ENCODE assay signal across 19 cellular contexts in genomic region chr2:38981061-38981669, GRCh38.
DNase-seq lines count a peak whose midpoint lies in the region; TF ChIP-seq lines count a peak whose summit lies in the region.
"Had no signal": no experiment of that assay in that cellular context is flagged by ENCODE, and none has a peak within 500 bp of the region (broad histone marks: within the 10 kb centered on the region; RNA-seq: fewer than 3 reads in every experiment).

No MANE protein-coding gene starts in this region.

- peak overlapping the region; percentile 26 for H3K27ac Mint-ChIP-seq in activated naive CD4-positive, alpha-beta T cell treated with anti-CD3 and anti-CD28 coated beads, Interleukin-2, amount 50 U/mL, for 24 hours
- H3K27ac Mint-ChIP-seq in MCF 10A (ENCODE audit: low read depth, unreplicated experiment): no peak overlapping the region
- H3K27ac Mint-ChIP-seq: CD14-positive monocyte; CD4-positive, alpha-beta T cell had no signal

- peaks cover 16% of the 10 kb centered on the region for H3K36me3 Mint-ChIP-seq in activated naive CD4-positive, alpha-beta T cell treated with anti-CD3 and anti-CD28 coated beads, Interleukin-2, amount 50 U/mL, for 24 hours
- H3K36me3 Mint-ChIP-seq in MCF 10A (ENCODE audit: insufficient read depth, unreplicated experiment): peaks cover 30% of the 10 kb centered on the region

- no peaks in the 10 kb centered on the region for H3K4me1 Mint-ChIP-seq in activated naive CD4-positive, alpha-beta T cell treated with anti-CD3 and anti-CD28 coated beads, Interleukin-2, amount 50 U/mL, for 24 hours
- no peaks in the 10 kb centered on the region for H3K4me1 Mint-ChIP-seq in MCF 10A (ENCODE audit: insufficient read depth, unreplicated experiment)
- H3K4me1 Mint-ChIP-seq: CD8-positive, alpha-beta memory T cell had no signal

- DNase-seq in activated naive CD4-positive, alpha-beta T cell treated with Interleukin-2 at 50 U/mL for 16 hours: no peak
- DNase-seq in HEK293T (ENCODE audit: extremely low spot score) (no peak), OCI-M1 (lab: John Stamatoyannopoulos, UW) (peak; percentile 21), putamen (ENCODE audit: low spot score) (peak; percentile 18), anterior cingulate cortex (lab: John Stamatoyannopoulos, UW) (no peak), MCF 10A (ENCODE audit: unreplicated experiment) (no peak)
- DNase-seq: 8988T; ACHN; AML-193; BE2C; CD4-positive, alpha-beta T cell; CD8-positive, alpha-beta memory T cell; DMS 273 treated with DMSO at 0.1 percent for 48 hours; DMS79; EL; GDM1; GOT3 had no signal

- no TSS peak for BruUV-seq in MCF 10A (replicated peaks; lab: Mats Ljungman, UMichigan)

- intact Hi-C loops in MCF 10A (cut with micrococcal nuclease): no loop called here

- no peaks in the 10 kb centered on the region for H3K27me3 Mint-ChIP-seq in activated naive CD4-positive, alpha-beta T cell treated with anti-CD3 and anti-CD28 coated beads, Interleukin-2, amount 50 U/mL, for 24 hours
- no peaks in the 10 kb centered on the region for H3K27me3 Mint-ChIP-seq in MCF 10A (ENCODE audit: insufficient read depth, unreplicated experiment)
- H3K27me3 Mint-ChIP-seq: CD4-positive, alpha-beta T cell; CD8-positive, alpha-beta memory T cell had no signal

- CTCF ChIA-PET in HEK293T (lab: Yijun Ruan, JAX): no interaction called here
- CTCF ChIA-PET in MCF 10A (lab: Yijun Ruan, JAX): interaction anchor here (1.0 to 1.7 kb wide), 2 partner anchors 34 to 35 kb away, joined by 4 to 5 read pairs; no protein-coding TSS in a partner anchor

- TF ChIP-seq CTCF in MCF 10A (IDR thresholded peaks at IDR 0.05; ENCODE audit: unreplicated experiment): no peak

- POLR2A ChIA-PET in HEK293T (lab: Yijun Ruan, JAX) (no interaction called here), MCF 10A (lab: Yijun Ruan, JAX) (no interaction called here)

- no peak overlapping the region for H3K4me3 Mint-ChIP-seq in activated naive CD4-positive, alpha-beta T cell treated with anti-CD3 and anti-CD28 coated beads, Interleukin-2, amount 50 U/mL, for 24 hours
- H3K4me3 Mint-ChIP-seq in MCF 10A (ENCODE audit: unreplicated experiment): no peak overlapping the region
- H3K4me3 Mint-ChIP-seq: CD14-positive monocyte; CD4-positive, alpha-beta T cell; CD8-positive, alpha-beta memory T cell had no signal

- no peaks in the 10 kb centered on the region for H3K9me3 Mint-ChIP-seq in activated naive CD4-positive, alpha-beta T cell treated with anti-CD3 and anti-CD28 coated beads, Interleukin-2, amount 50 U/mL, for 24 hours
- no peaks in the 10 kb centered on the region for H3K9me3 Mint-ChIP-seq in MCF 10A (ENCODE audit: unreplicated experiment)
- H3K9me3 Mint-ChIP-seq: CD14-positive monocyte; CD4-positive, alpha-beta T cell; CD8-positive, alpha-beta memory T cell had no signal

TF ChIP-seq in HEK293T, 16 proteins besides CTCF, POLR2A, EP300 and RAD21:
- TF ChIP-seq ELF4 (IDR thresholded peaks at IDR 0.05): no peak
- no peak for TF ChIP-seq HDGF (IDR thresholded peaks at IDR 0.05; ENCODE audit: borderline replicate concordance)
- no peak for TF ChIP-seq FOXK2 (IDR thresholded peaks at IDR 0.05)
- peak; percentile 82 for TF ChIP-seq PKNOX1 (IDR thresholded peaks at IDR 0.05)
- TF ChIP-seq SUZ12 (IDR thresholded peaks at IDR 0.05): no peak

Comparison
In these comparisons a context has a peak if more than half of its experiments do, and no peak if none do; other contexts are left out.
1. DNase-seq: peak in OCI-M1 (single experiment) and putamen (single experiment); none in activated naive CD4-positive, alpha-beta T cell treated with Interleukin-2 at 50 U/mL for 16 hours (single experiment), HEK293T (single experiment), anterior cingulate cortex (0 of 58) and MCF 10A (single experiment).